In the genomic region with DNA sequence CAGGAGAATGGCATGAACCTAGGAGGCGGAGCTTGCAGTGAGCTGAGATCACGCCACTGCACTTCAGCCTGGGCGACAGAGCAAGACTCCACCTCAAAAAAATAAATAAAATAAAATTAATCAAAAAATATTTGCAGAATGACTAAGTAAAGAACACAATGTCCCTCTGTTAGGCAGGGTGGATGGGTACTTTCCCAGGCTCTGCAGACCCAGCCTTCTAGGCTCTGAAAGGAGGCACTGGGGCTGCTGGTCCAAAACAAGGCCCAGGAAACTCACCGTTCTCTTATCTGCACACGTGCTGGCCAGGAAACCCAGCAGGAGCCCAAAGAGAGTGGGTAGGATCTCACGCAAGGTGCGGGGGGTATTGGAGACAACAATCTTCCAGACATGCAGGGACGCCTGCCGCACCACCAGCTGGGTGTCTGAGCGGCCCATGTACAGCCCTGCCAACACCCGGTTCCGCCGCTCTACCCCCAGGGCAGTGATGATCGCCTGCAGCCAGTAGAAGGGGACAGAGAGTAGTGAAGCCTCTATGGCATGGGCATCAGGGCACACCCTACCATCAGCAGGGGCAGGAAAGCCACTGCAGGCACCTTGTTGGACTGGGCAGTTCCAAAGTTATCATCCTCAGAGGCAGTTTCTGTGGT, we compare ENCODE assay signal across 17 cellular contexts.
"Had no signal": no experiment of that assay in that cellular context is flagged by ENCODE, and none has a peak within 500 bp of the region (broad histone marks: within the 10 kb centered on the region; RNA-seq: fewer than 3 reads in every experiment).

No MANE protein-coding gene starts in this region.

- H3K4me1 Mint-ChIP-seq: activated B cell treated with CpG ODN at 0.5 μM for 24 hours; activated CD4-positive, alpha-beta T cell treated with anti-CD3 and anti-CD28 coated beads, Interleukin-2, amount 10 ng/mL, durations not matched to agents 24 days and 14 days; activated naive CD4-positive, alpha-beta T cell treated with anti-CD3 and anti-CD28 coated beads, Interleukin-2, amount 50 U/mL, for 24 hours; stimulated activated naive CD8-positive, alpha-beta T cell treated with anti-CD3 and anti-CD28 coated beads, Interleukin-15, amount 100 ng/mL, for 72 hours had no signal

- H3K9me3 Mint-ChIP-seq: activated B cell treated with CpG ODN at 0.5 μM for 24 hours; activated CD4-positive, alpha-beta T cell treated with anti-CD3 and anti-CD28 coated beads, Interleukin-2, amount 10 ng/mL, durations not matched to agents 24 days and 14 days; activated naive CD4-positive, alpha-beta T cell treated with anti-CD3 and anti-CD28 coated beads, Interleukin-2, amount 50 U/mL, for 24 hours; activated T-helper 2 cell treated with anti-CD3 and anti-CD28 coated beads, Interferon-gamma antibody, Interleukin-2, Interleukin-4, amounts not matched to agents 10 μg/mL and 5 μg/mL and 100 μg/mL, durations not matched to agents 14 hours and 24 hours and 36 hours; stimulated activated naive CD8-positive, alpha-beta T cell treated with anti-CD3 and anti-CD28 coated beads, Interleukin-15, amount 100 ng/mL, for 72 hours had no signal

- H3K4me3 ChIP-seq: breast epithelium, esophagus muscularis mucosa, heart right ventricle, pancreas, thoracic aorta had no signal

- DNase-seq: activated B cell treated with CpG ODN at 0.5 μM for 24 hours; activated CD4-positive, alpha-beta T cell treated with anti-CD3 and anti-CD28 coated beads, Interleukin-2, amount 10 ng/mL, durations not matched to agents 24 days and 14 days; activated CD8-positive, alpha-beta memory T cell treated with anti-CD3 and anti-CD28 coated beads for 24 hours; amygdala; heart right ventricle; islet precursor cell; pancreas; stimulated activated CD4-positive, alpha-beta T cell treated with anti-CD3 and anti-CD28 coated beads, Interleukin-4, amount 100 ng/mL, for 1 hour; stimulated activated naive CD8-positive, alpha-beta T cell treated with anti-CD3 and anti-CD28 coated beads, Interleukin-15, amount 100 ng/mL, for 72 hours; T-helper 17 cell had no signal

- H3K27me3 Mint-ChIP-seq: activated B cell treated with CpG ODN at 0.5 μM for 24 hours; activated CD4-positive, alpha-beta T cell treated with anti-CD3 and anti-CD28 coated beads, Interleukin-2, amount 10 ng/mL, durations not matched to agents 24 days and 14 days; activated naive CD4-positive, alpha-beta T cell treated with anti-CD3 and anti-CD28 coated beads, Interleukin-2, amount 50 U/mL, for 24 hours; stimulated activated naive CD8-positive, alpha-beta T cell treated with anti-CD3 and anti-CD28 coated beads, Interleukin-15, amount 100 ng/mL, for 72 hours; T-helper 17 cell had no signal

- FAIRE-seq: frontal cortex, pancreas, TTC549 had no signal

- H3K27ac Mint-ChIP-seq: activated B cell treated with CpG ODN at 0.5 μM for 24 hours; activated CD4-positive, alpha-beta T cell treated with anti-CD3 and anti-CD28 coated beads, Interleukin-2, amount 10 ng/mL, durations not matched to agents 24 days and 14 days; activated T-helper 2 cell treated with anti-CD3 and anti-CD28 coated beads, Interferon-gamma antibody, Interleukin-2, Interleukin-4, amounts not matched to agents 10 μg/mL and 5 μg/mL and 100 μg/mL, durations not matched to agents 14 hours and 24 hours and 36 hours; T-helper 17 cell had no signal

- H3K27me3 ChIP-seq: breast epithelium, esophagus muscularis mucosa, heart right ventricle, pancreas had no signal

- ATAC-seq: heart right ventricle; stimulated activated naive CD8-positive, alpha-beta T cell treated with anti-CD3 and anti-CD28 coated beads, Interleukin-15, amount 100 ng/mL, for 72 hours; T-helper 17 cell had no signal

- H3K27ac ChIP-seq: breast epithelium, esophagus muscularis mucosa, heart right ventricle, pancreas, thoracic aorta had no signal

- H3K4me1 ChIP-seq: breast epithelium, esophagus muscularis mucosa, heart right ventricle, pancreas had no signal

- H3K4me3 Mint-ChIP-seq: activated B cell treated with CpG ODN at 0.5 μM for 24 hours; activated CD4-positive, alpha-beta T cell treated with anti-CD3 and anti-CD28 coated beads, Interleukin-2, amount 10 ng/mL, durations not matched to agents 24 days and 14 days; activated naive CD4-positive, alpha-beta T cell treated with anti-CD3 and anti-CD28 coated beads, Interleukin-2, amount 50 U/mL, for 24 hours; stimulated activated naive CD8-positive, alpha-beta T cell treated with anti-CD3 and anti-CD28 coated beads, Interleukin-15, amount 100 ng/mL, for 72 hours; T-helper 17 cell had no signal

- H3K9me3 ChIP-seq: breast epithelium, esophagus muscularis mucosa, heart right ventricle, pancreas, thoracic aorta had no signal
